Comparison of ENCODE assay signal across 8 cellular contexts in genomic region chr11:59158206-59159068, GRCh38. TPM values are rescaled to one million over a fixed set of nuclear protein-coding genes. Genes with fewer than 3 reads are reported as not detected.
A peak's percentile ranks its signal among the peaks of the same experiment; 100 is the strongest.
DNase-seq lines count a peak whose midpoint lies in the region; ATAC-seq and TF ChIP-seq lines count a peak whose summit lies in the region.

No MANE protein-coding gene starts in this region.

- POLR2A ChIA-PET in activated naive CD8-positive, alpha-beta T cell treated with anti-CD3 and anti-CD28 coated beads, Interleukin-2, amount 10 ng/mL, durations not matched to agents 7 days and 5 days (lab: Charles Lee) = interaction anchor here (0.5 to 3.6 kb wide), 5 partner anchors 10 to 631 kb away, joined by 3 to 28 read pairs (median 4); partner anchors contain the start of genes FAM111A and FAM111B

- H3K4me1 Mint-ChIP-seq in activated naive CD8-positive, alpha-beta T cell treated with anti-CD3 and anti-CD28 coated beads, Interleukin-2, amount 10 ng/mL, durations not matched to agents 7 days and 5 days = peaks cover 9% of the 10 kb centered on the region

- peak overlapping the region; percentile 25 for H3K4me3 Mint-ChIP-seq in activated naive CD8-positive, alpha-beta T cell treated with anti-CD3 and anti-CD28 coated beads, Interleukin-2, amount 10 ng/mL, durations not matched to agents 7 days and 5 days

- ATAC-seq in activated naive CD8-positive, alpha-beta T cell treated with anti-CD3 and anti-CD28 coated beads, Interleukin-2, amount 10 ng/mL, durations not matched to agents 7 days and 5 days (ENCODE audit: low read depth) = peak; percentile 94
- peak; percentile 91 for ATAC-seq in Right ventricle myocardium superior (ENCODE audit: poor library complexity)

- H3K4me3 ChIP-seq in LNCaP clone FGC (ENCODE audit: low read depth, low read length) = no peak overlapping the region

- intact Hi-C loops in Right ventricle myocardium superior (cut with DNase I) = no loop called here

- H3K27me3 Mint-ChIP-seq in activated naive CD8-positive, alpha-beta T cell treated with anti-CD3 and anti-CD28 coated beads, Interleukin-2, amount 10 ng/mL, durations not matched to agents 7 days and 5 days = peaks cover 12% of the 10 kb centered on the region

- no peak overlapping the region for H3K27ac Mint-ChIP-seq in activated naive CD8-positive, alpha-beta T cell treated with anti-CD3 and anti-CD28 coated beads, Interleukin-2, amount 10 ng/mL, durations not matched to agents 7 days and 5 days

- peak; percentile 85 for TF ChIP-seq CTCF in LNCaP clone FGC (IDR thresholded peaks at IDR 0.05; ENCODE audit: control insufficient read depth, extremely low read depth, insufficient read depth)

- DNase-seq in NCI-H510A treated with DMSO at 0.1 percent for 48 hours (lab: John Stamatoyannopoulos, UW) (peak; percentile 70), NCI-H510A (lab: John Stamatoyannopoulos, UW) (no peak), HCEC 1CT (peak; percentile 68), LNCaP clone FGC (ENCODE audit: low read depth) (peak; percentile 73), RPMI8226 (peak; percentile 64), Right ventricle myocardium superior (no peak), renal cortical epithelial cell (ENCODE audit: low read depth) (peak; percentile 69)
- DNase-seq in activated naive CD8-positive, alpha-beta T cell treated with anti-CD3 and anti-CD28 coated beads, Interleukin-2, amount 10 ng/mL, durations not matched to agents 7 days and 5 days = no peak

- no peaks in the 10 kb centered on the region for H3K9me3 Mint-ChIP-seq in activated naive CD8-positive, alpha-beta T cell treated with anti-CD3 and anti-CD28 coated beads, Interleukin-2, amount 10 ng/mL, durations not matched to agents 7 days and 5 days

- peaks cover 4% of the 10 kb centered on the region for H3K36me3 Mint-ChIP-seq in activated naive CD8-positive, alpha-beta T cell treated with anti-CD3 and anti-CD28 coated beads, Interleukin-2, amount 10 ng/mL, durations not matched to agents 7 days and 5 days

RNA-seq across cellular contexts. Expression of gene DTX4, which starts 13.5 kb away (rescaled TPM):
- under 1 TPM; 0.47 to 0.94 TPM for total RNA-seq in activated naive CD8-positive, alpha-beta T cell treated with anti-CD3 and anti-CD28 coated beads, Interleukin-2, amount 10 ng/mL, durations not matched to agents 7 days and 5 days
- 1.7 TPM for total RNA-seq in Right ventricle myocardium superior
- total RNA-seq in renal cortical epithelial cell = 1.7 and 17.0 TPM in 2 replicates

RNA-seq across cellular contexts. Expression of gene FAM111A, which starts 15.8 kb away (rescaled TPM):
- total RNA-seq in activated naive CD8-positive, alpha-beta T cell treated with anti-CD3 and anti-CD28 coated beads, Interleukin-2, amount 10 ng/mL, durations not matched to agents 7 days and 5 days = 100 to 1,000 TPM; 147 to 153 TPM
- total RNA-seq in Right ventricle myocardium superior (8.8 TPM), renal cortical epithelial cell (29.7 and 39.4 TPM in 2 replicates)

RNA-seq across cellular contexts. Expression of gene FAM111B, which starts 51.4 kb away (rescaled TPM):
- 10 to 100 TPM; 43.8 to 45.1 TPM for total RNA-seq in activated naive CD8-positive, alpha-beta T cell treated with anti-CD3 and anti-CD28 coated beads, Interleukin-2, amount 10 ng/mL, durations not matched to agents 7 days and 5 days
- total RNA-seq in Right ventricle myocardium superior (1.0 TPM), renal cortical epithelial cell (0.89 and 9.2 TPM in 2 replicates)

RNA-seq across cellular contexts. Expression of gene MPEG1, which starts 54.3 kb away (rescaled TPM):
- total RNA-seq in activated naive CD8-positive, alpha-beta T cell treated with anti-CD3 and anti-CD28 coated beads, Interleukin-2, amount 10 ng/mL, durations not matched to agents 7 days and 5 days = 1 to 10 TPM; 1.7 to 2.0 TPM
- total RNA-seq in Right ventricle myocardium superior (13.8 TPM), renal cortical epithelial cell (not detected in 2 replicates)

Comparison
In these comparisons a context has a peak if more than half of its experiments do, and no peak if none do; other contexts are left out.
1. DNase-seq: peak in NCI-H510A treated with DMSO at 0.1 percent for 48 hours (single experiment), HCEC 1CT (single experiment), LNCaP clone FGC (single experiment), RPMI8226 (single experiment) and renal cortical epithelial cell (single experiment); none in NCI-H510A (single experiment), activated naive CD8-positive, alpha-beta T cell treated with anti-CD3 and anti-CD28 coated beads, Interleukin-2, amount 10 ng/mL, durations not matched to agents 7 days and 5 days (single experiment) and Right ventricle myocardium superior (single experiment).